ENCODE assay signal across 26 cellular contexts in genomic region chr6:4078830-4079471, GRCh38. TPM values are rescaled to one million over a fixed set of nuclear protein-coding genes. Genes with fewer than 3 reads are reported as not detected.
DNase-seq lines count a peak whose midpoint lies in the region; ATAC-seq, FAIRE-seq and TF ChIP-seq lines count a peak whose summit lies in the region.
"Had no signal": no experiment of that assay in that cellular context is flagged by ENCODE, and none has a peak within 500 bp of the region (broad histone marks: within the 10 kb centered on the region; RNA-seq: fewer than 3 reads in every experiment).

FAM217A (minus strand) TSS chr6:4079137; CDS start chr6:4077414, 1,723 bp downstream.

- POLR2A ChIA-PET in endothelial cell of umbilical vein (lab: Charles Lee): interaction anchor here (1.0 kb wide), 1 partner anchor 11 kb away, joined by 7 read pairs; no protein-coding TSS in a partner anchor

- no peak for ATAC-seq in GM19395 (IDR thresholded peaks at IDR 0.05; ENCODE audit: unreplicated experiment)

- H4K20me1 ChIP-seq in mammary epithelial cell (ENCODE audit: insufficient read depth, low read length) (no peaks in the 10 kb centered on the region), endothelial cell of umbilical vein (replicated peaks; ENCODE audit: control insufficient read depth, extremely low read depth, insufficient read depth, low read length) (no peaks in the 10 kb centered on the region), neural progenitor cell (ENCODE audit: low read depth) (no peaks in the 10 kb centered on the region)
- H4K20me1 ChIP-seq: BLaER1 treated with 17β-estradiol and CSF1 and Interleukin-3, amounts not matched to agents 10 nM and 100 nM had no signal

- H3K27me3 ChIP-seq in mammary epithelial cell (ENCODE audit: insufficient read depth, low read length): no peaks in the 10 kb centered on the region
- H3K27me3 ChIP-seq in breast epithelium: peaks cover 0 to 7% of the 10 kb centered on the region in 2 donors
- no peaks in the 10 kb centered on the region for H3K27me3 ChIP-seq in endothelial cell of umbilical vein (ENCODE audit: control insufficient read depth in 2 of 2, insufficient read depth in 2 of 2, low read length in 2 of 2)
- no peaks in the 10 kb centered on the region for H3K27me3 ChIP-seq in neural progenitor cell
- no peaks in the 10 kb centered on the region for H3K27me3 ChIP-seq in testis
- H3K27me3 ChIP-seq in WERI-Rb-1 (ENCODE audit: insufficient read depth, low read depth, severe bottlenecking): no peaks in the 10 kb centered on the region
- H3K27me3 ChIP-seq: BLaER1 treated with 17β-estradiol and CSF1 and Interleukin-3, amounts not matched to agents 10 nM and 100 nM had no signal

- H3K9me3 ChIP-seq in mammary epithelial cell (replicated peaks; ENCODE audit: insufficient read depth, low read length) (no peaks in the 10 kb centered on the region), breast epithelium (no peaks in the 10 kb centered on the region), endothelial cell of umbilical vein (replicated peaks; ENCODE audit: control insufficient read depth, insufficient read depth, low read length) (no peaks in the 10 kb centered on the region), neural progenitor cell (ENCODE audit: low read depth) (no peaks in the 10 kb centered on the region), testis (no peaks in the 10 kb centered on the region), WERI-Rb-1 (ENCODE audit: severe bottlenecking) (no peaks in the 10 kb centered on the region)

- TF ChIP-seq CTCF in mammary epithelial cell (conservative IDR thresholded peaks at IDR 0.05 in 1 of 2, IDR thresholded peaks at IDR 0.05 in 1 of 2; ENCODE audit: extremely low read depth in 1 of 2, insufficient read depth in 1 of 2, low read depth in 1 of 2, low read length in 2 of 2): no peak
- no peak for TF ChIP-seq CTCF in breast epithelium (IDR thresholded peaks at IDR 0.05)
- no peak for TF ChIP-seq CTCF in endothelial cell of umbilical vein (IDR thresholded peaks at IDR 0.05; ENCODE audit: extremely low read depth in 1 of 2, insufficient read depth in 1 of 2, low read depth in 1 of 2, low read length in 2 of 2)
- TF ChIP-seq CTCF in neural progenitor cell (IDR thresholded peaks at IDR 0.05): no peak
- no peak for TF ChIP-seq CTCF in testis (IDR thresholded peaks at IDR 0.05)
- TF ChIP-seq CTCF in WERI-Rb-1 (IDR thresholded peaks at IDR 0.05; ENCODE audit: low read depth, low read length): no peak

- H3K36me3 ChIP-seq in mammary epithelial cell (ENCODE audit: insufficient read depth, low read length) (no peaks in the 10 kb centered on the region), breast epithelium (no peaks in the 10 kb centered on the region), endothelial cell of umbilical vein (ENCODE audit: control insufficient read depth in 2 of 2, extremely low read depth in 1 of 2, insufficient read depth in 2 of 2, low read length in 2 of 2) (no peaks in the 10 kb centered on the region), neural progenitor cell (no peaks in the 10 kb centered on the region), testis (ENCODE audit: low read depth, missing control alignments) (no peaks in the 10 kb centered on the region), WERI-Rb-1 (no peaks in the 10 kb centered on the region)
- H3K36me3 ChIP-seq: BLaER1 treated with 17β-estradiol and CSF1 and Interleukin-3, amounts not matched to agents 10 nM and 100 nM had no signal

- dilution Hi-C loops in mammary epithelial cell (cut with HindIII; ENCODE audit: low sequenced_read_pairs) (no loop called here), endothelial cell of umbilical vein (cut with MboI; ENCODE audit: extremely low pct_ligation_motif_present, low sequenced_read_pairs) (no loop called here)

- DNase-seq in mammary epithelial cell: no peak
- no peak for DNase-seq in breast epithelium (ENCODE audit: low spot score in 2 of 2)
- no peak for DNase-seq in endothelial cell of umbilical vein (ENCODE audit: low read depth, low spot score)
- no peak for DNase-seq in neural progenitor cell (ENCODE audit: low spot score)
- peak; percentile 18 for DNase-seq in testis
- DNase-seq in WERI-Rb-1: no peak
- no peak for DNase-seq in ecto neural progenitor cell (ENCODE audit: low spot score)
- DNase-seq: ACHN; CD4-positive, alpha-beta memory T cell; DMS153; GOT3; NCI-H1092 treated with DMSO at 0.1 percent for 48 hours; NCI-H1436 treated with DMSO at 0.1 percent for 48 hours; NCI-H2029; NCI-H2227 treated with DMSO at 0.1 percent for 48 hours; NCI-H510A; PC-9; RPMI8226; SHP77 had no signal

- H3K9ac ChIP-seq in mammary epithelial cell (ENCODE audit: insufficient read depth, low read length): no peak within 1 kb of the TSS
- H3K9ac ChIP-seq in endothelial cell of umbilical vein (replicated peaks; ENCODE audit: extremely low read depth, insufficient read depth, low read length): no peak within 1 kb of the TSS
- no peak within 1 kb of the TSS for H3K9ac ChIP-seq in neural progenitor cell
- H3K9ac ChIP-seq: BLaER1 treated with 17β-estradiol and CSF1 and Interleukin-3, amounts not matched to agents 10 nM and 100 nM; KMS-11 had no signal

- TF ChIP-seq POLR2A in breast epithelium (IDR thresholded peaks at IDR 0.05) (no peak), endothelial cell of umbilical vein (IDR thresholded peaks at IDR 0.05; ENCODE audit: low read depth, low read length) (no peak), testis (IDR thresholded peaks at IDR 0.05) (no peak)

- H3K4me2 ChIP-seq in mammary epithelial cell (ENCODE audit: insufficient read depth, low read depth, low read length) (no peak within 1 kb of the TSS), endothelial cell of umbilical vein (ENCODE audit: insufficient read depth, low read length) (no peak within 1 kb of the TSS), neural progenitor cell (no peak within 1 kb of the TSS)
- H3K4me2 ChIP-seq: BLaER1 treated with 17β-estradiol and CSF1 and Interleukin-3, amounts not matched to agents 10 nM and 100 nM; KMS-11; PC-9 had no signal

- peaks cover 5% of the 10 kb centered on the region for H3K9me3 Mint-ChIP-seq in neural progenitor cell
- H3K9me3 Mint-ChIP-seq: CD4-positive, alpha-beta memory T cell had no signal

- in situ Hi-C loops in mammary epithelial cell (cut with MboI; ENCODE audit: low sequenced_read_pairs in 2 of 2): no loop called here

- no peak within 1 kb of the TSS for H3K4me3 Mint-ChIP-seq in neural progenitor cell
- H3K4me3 Mint-ChIP-seq: CD4-positive, alpha-beta memory T cell had no signal

- FAIRE-seq in endothelial cell of umbilical vein (lab: Jason Lieb, UNC): no peak
- FAIRE-seq: GM12891 had no signal

- H3K27ac ChIP-seq in mammary epithelial cell (ENCODE audit: insufficient read depth, low read depth, low read length) (no peak within 1 kb of the TSS), breast epithelium (no peak within 1 kb of the TSS), endothelial cell of umbilical vein (ENCODE audit: insufficient read depth, low read depth, low read length) (no peak within 1 kb of the TSS), neural progenitor cell (no peak within 1 kb of the TSS), testis (peak within 1 kb of the TSS; percentile 65 to 73), WERI-Rb-1 (no peak within 1 kb of the TSS)
- H3K27ac ChIP-seq: 22Rv1; BLaER1 treated with 17β-estradiol and CSF1 and Interleukin-3, amounts not matched to agents 10 nM and 100 nM; KMS-11; PC-9 had no signal

- H3K36me3 Mint-ChIP-seq in neural progenitor cell: no peaks in the 10 kb centered on the region
- H3K36me3 Mint-ChIP-seq: CD4-positive, alpha-beta memory T cell had no signal

- no TSS peak for BruUV-seq in mammary epithelial cell (replicated peaks; lab: Mats Ljungman, UMichigan)
- no TSS peak for BruUV-seq in endothelial cell of umbilical vein (replicated peaks; lab: Mats Ljungman, UMichigan)

- peak within 1 kb of the TSS; percentile 67 for H2AFZ ChIP-seq in mammary epithelial cell (ENCODE audit: low read depth, low read length)
- peak within 1 kb of the TSS; percentile 67 for H2AFZ ChIP-seq in endothelial cell of umbilical vein (ENCODE audit: low read depth, low read length)
- no peak within 1 kb of the TSS for H2AFZ ChIP-seq in neural progenitor cell (replicated peaks)
- H2AFZ ChIP-seq: PC-9 had no signal

- CTCF ChIA-PET in mammary epithelial cell (lab: Charles Lee; ENCODE audit: low non-redundant PET): no interaction called here
- CTCF ChIA-PET in endothelial cell of umbilical vein (lab: Charles Lee): no interaction called here

- H3K4me3 ChIP-seq in mammary epithelial cell (replicated peaks in 1 of 3; ENCODE audit: insufficient read depth in 1 of 3, low read depth in 2 of 3, low read length in 3 of 3): no peak within 1 kb of the TSS
- H3K4me3 ChIP-seq in breast epithelium: peak within 1 kb of the TSS in 1 of 3 donors; percentile 39
- H3K4me3 ChIP-seq in endothelial cell of umbilical vein (replicated peaks in 1 of 3; ENCODE audit: insufficient read depth in 1 of 3, low read depth in 1 of 3, low read length in 3 of 3): no peak within 1 kb of the TSS
- no peak within 1 kb of the TSS for H3K4me3 ChIP-seq in neural progenitor cell
- H3K4me3 ChIP-seq in testis: peak within 1 kb of the TSS; percentile 53 to 56
- H3K4me3 ChIP-seq in WERI-Rb-1 (ENCODE audit: low read depth, low read length): no peak within 1 kb of the TSS
- H3K4me3 ChIP-seq: BLaER1 treated with 17β-estradiol and CSF1 and Interleukin-3, amounts not matched to agents 10 nM and 100 nM; PC-9 had no signal

- peaks cover 4% of the 10 kb centered on the region for H3K4me1 Mint-ChIP-seq in neural progenitor cell

- no peaks in the 10 kb centered on the region for H3K79me2 ChIP-seq in mammary epithelial cell (ENCODE audit: insufficient read depth, low read length)
- no peaks in the 10 kb centered on the region for H3K79me2 ChIP-seq in endothelial cell of umbilical vein (ENCODE audit: control insufficient read depth, insufficient read depth, low read length)
- no peaks in the 10 kb centered on the region for H3K79me2 ChIP-seq in neural progenitor cell (ENCODE audit: low read depth)

- no peaks in the 10 kb centered on the region for H3K9me1 ChIP-seq in endothelial cell of umbilical vein (replicated peaks; ENCODE audit: control insufficient read depth, extremely low read depth, insufficient read depth, low read length)

- peak within 1 kb of the TSS; percentile 84 for H3K27ac Mint-ChIP-seq in neural progenitor cell

- intact Hi-C loops in mammary epithelial cell (cut with micrococcal nuclease) (no loop called here), breast epithelium (cut with DNase I; ENCODE audit: low total_unique reads) (no loop called here), endothelial cell of umbilical vein (cut with micrococcal nuclease) (no loop called here), testis (cut with DNase I; ENCODE audit: low total_unique reads) (no loop called here)

- H3K4me1 ChIP-seq in mammary epithelial cell (ENCODE audit: insufficient read depth, low read length): no peaks in the 10 kb centered on the region
- no peaks in the 10 kb centered on the region for H3K4me1 ChIP-seq in breast epithelium
- no peaks in the 10 kb centered on the region for H3K4me1 ChIP-seq in endothelial cell of umbilical vein (ENCODE audit: control insufficient read depth, extremely low read depth, insufficient read depth, low read length)
- H3K4me1 ChIP-seq in neural progenitor cell: no peaks in the 10 kb centered on the region
- H3K4me1 ChIP-seq in testis: no peaks in the 10 kb centered on the region
- H3K4me1 ChIP-seq: BLaER1 treated with 17β-estradiol and CSF1 and Interleukin-3, amounts not matched to agents 10 nM and 100 nM had no signal

- no peaks in the 10 kb centered on the region for H3F3A ChIP-seq in neural progenitor cell (ENCODE audit: low read depth)

- H3K27me3 Mint-ChIP-seq in neural progenitor cell (ENCODE audit: insufficient read depth, low read depth): peaks cover 3% of the 10 kb centered on the region

- 52% methylated on average over 19 of the region's 84 CpGs for WGBS in mammary epithelial cell (ENCODE audit: low coverage, missing lambda C conversion rate)
- 9 to 46% methylated on average over 7 to 24 of the region's 84 CpGs for WGBS in testis, 2 donors

RNA-seq across cellular contexts. Expression of gene FAM217A, which starts in this region (rescaled TPM):
- total RNA-seq in mammary epithelial cell: not detected
- polyA plus RNA-seq in mammary epithelial cell: not detected
- polyA minus RNA-seq in mammary epithelial cell: not detected
- not detected for total RNA-seq in breast epithelium
- total RNA-seq in endothelial cell of umbilical vein: not detected in 2 replicates
- polyA plus RNA-seq in endothelial cell of umbilical vein: not detected in 2 replicates
- not detected in 2 replicates for polyA plus RNA-seq in endothelial cell of umbilical vein (2011; cell fraction: cytosol; rRNA removed)
- polyA plus RNA-seq in endothelial cell of umbilical vein (2011; cell fraction: nucleus; rRNA removed): not detected in 2 replicates
- not detected in 2 replicates for polyA plus RNA-seq in endothelial cell of umbilical vein (2012)
- not detected in 2 replicates for polyA minus RNA-seq in endothelial cell of umbilical vein
- not detected for polyA minus RNA-seq in endothelial cell of umbilical vein (2011; cell fraction: cytosol; rRNA and poly(A)+ RNA removed)
- not detected in 2 replicates for polyA minus RNA-seq in endothelial cell of umbilical vein (2011; cell fraction: nucleus; rRNA and poly(A)+ RNA removed)
- not detected in 2 replicates for total RNA-seq in neural progenitor cell (ENCODE audit: low replicate concordance)
- total RNA-seq in testis: 10 to 100 TPM; 13.0 to 30.6 TPM
- polyA plus RNA-seq in testis (ENCODE audit: insufficient read depth, low read depth, low replicate concordance): 35.3 TPM
- total RNA-seq: CD4-positive, alpha-beta memory T cell; G401; HT1080; PC-9 had no signal
- polyA plus RNA-seq: CD4-positive, alpha-beta memory T cell had no signal

Comparison
In these comparisons a context has a peak if more than half of its experiments do, and no peak if none do; other contexts are left out.
1. RNA of gene FAM217A (total RNA-seq): 13.0 to 30.6 TPM in testis; not detected in mammary epithelial cell, not detected in breast epithelium, not detected in endothelial cell of umbilical vein and not detected in neural progenitor cell; every median in the first group is over 10 times any median in the second.
2. RNA of gene FAM217A (polyA plus RNA-seq): 35.3 TPM in testis (single experiment); not detected in mammary epithelial cell (single experiment) and not detected in endothelial cell of umbilical vein; every median in the first group is over 10 times any median in the second.
3. H3K27ac ChIP-seq: peak in testis (2 of 2); none in mammary epithelial cell (single experiment), breast epithelium (0 of 2), endothelial cell of umbilical vein (single experiment), neural progenitor cell (single experiment) and WERI-Rb-1 (single experiment).
4. H3K4me3 ChIP-seq: peak in testis (2 of 2); none in mammary epithelial cell (0 of 3), endothelial cell of umbilical vein (0 of 3), neural progenitor cell (single experiment) and WERI-Rb-1 (single experiment).